22 cellular contexts compared by ENCODE assay signal in the genomic region with DNA sequence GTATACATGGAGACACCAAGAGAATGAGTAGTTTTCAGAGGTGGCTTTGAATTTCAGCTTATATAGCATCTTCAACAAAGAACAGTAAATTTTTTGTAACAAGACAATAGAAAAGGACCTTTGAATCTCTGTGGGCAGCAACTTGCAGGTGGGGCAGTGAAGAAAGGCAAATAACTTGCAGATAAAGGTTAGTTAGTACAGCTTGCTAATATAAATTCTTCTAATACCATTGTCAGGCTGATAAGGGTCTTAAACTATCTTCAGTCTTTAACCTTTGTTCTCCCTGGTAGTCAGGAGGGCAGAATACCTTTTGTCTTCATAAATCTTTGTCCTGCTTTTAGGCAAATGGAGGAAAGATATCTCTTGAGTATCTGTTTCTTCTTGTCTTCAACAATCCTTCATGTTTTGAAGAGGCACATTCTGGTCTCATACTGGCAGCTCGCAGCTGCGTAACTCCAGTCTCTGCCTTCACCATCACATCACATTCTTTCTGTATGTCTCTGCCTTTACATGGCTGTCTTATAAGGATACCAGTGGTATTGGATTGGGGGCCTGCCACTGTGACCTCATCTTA. TPM values are rescaled to one million over a fixed set of nuclear protein-coding genes. Genes with fewer than 3 reads are reported as not detected.
DNase-seq lines count a peak whose midpoint lies in the region; ATAC-seq and TF ChIP-seq lines count a peak whose summit lies in the region.
"Had no signal": no experiment of that assay in that cellular context is flagged by ENCODE, and none has a peak within 500 bp of the region (broad histone marks: within the 10 kb centered on the region; RNA-seq: fewer than 3 reads in every experiment).

No MANE protein-coding gene starts in this region.

- H3K27ac Mint-ChIP-seq in osteocyte (ENCODE audit: unreplicated experiment) = no peak overlapping the region
- H3K27ac Mint-ChIP-seq: activated CD4-positive, alpha-beta memory T cell treated with anti-CD3 and anti-CD28 coated beads for 36 hours; CD4-positive, CD25-positive, alpha-beta regulatory T cell; stimulated activated memory B cell treated with anti-CD40 and anti-IgM and Interleukin-4, amounts not matched to agents 10 μg/mL and 1 μg/mL and 100 μg/mL, for 72 hours had no signal

- no peak overlapping the region for H2AK5ac ChIP-seq in mesendoderm (ENCODE audit: low read length)

- no peak overlapping the region for H2BK120ac ChIP-seq in mesendoderm (ENCODE audit: low read depth, low read length)

- no peak overlapping the region for H3K9ac ChIP-seq in mesendoderm (ENCODE audit: low read length)
- H3K9ac ChIP-seq: parathyroid adenoma had no signal

- ATAC-seq in right cardiac atrium = no peak
- no peak for ATAC-seq in SK-N-SH treated with all-trans-retinoic acid at 6 μM for 48 hours
- ATAC-seq in GM21717 (IDR thresholded peaks at IDR 0.05; ENCODE audit: unreplicated experiment) = no peak

- no peak overlapping the region for H2BK15ac ChIP-seq in mesendoderm (replicated peaks; ENCODE audit: low read depth)

- TF ChIP-seq CTCF in WERI-Rb-1 (IDR thresholded peaks at IDR 0.05; ENCODE audit: low read depth, low read length) (no peak), osteocyte (IDR thresholded peaks at IDR 0.05) (no peak)

- H3K4me1 Mint-ChIP-seq in osteocyte (ENCODE audit: unreplicated experiment) = peaks cover 44% of the 10 kb centered on the region
- H3K4me1 Mint-ChIP-seq: CD4-positive, CD25-positive, alpha-beta regulatory T cell had no signal

- no peak overlapping the region for H3K18ac ChIP-seq in mesendoderm (ENCODE audit: low read length)

- intact Hi-C loops in right cardiac atrium (cut with DNase I) = no loop called here
- intact Hi-C loops in cardiac septum (cut with DNase I) = no loop called here

- no peaks in the 10 kb centered on the region for H3K79me1 ChIP-seq in mesendoderm (ENCODE audit: low read length)

- no peaks in the 10 kb centered on the region for H3K9me3 ChIP-seq in right cardiac atrium (ENCODE audit: control insufficient read depth, low read length)
- H3K9me3 ChIP-seq in WERI-Rb-1 (ENCODE audit: severe bottlenecking) = no peaks in the 10 kb centered on the region
- H3K9me3 ChIP-seq: spleen had no signal

- H3K4me3 Mint-ChIP-seq in osteocyte (ENCODE audit: unreplicated experiment) = no peak overlapping the region
- H3K4me3 Mint-ChIP-seq: activated CD4-positive, alpha-beta memory T cell treated with anti-CD3 and anti-CD28 coated beads for 36 hours; activated T-helper 1 cell treated with anti-CD3 and anti-CD28 coated beads, Interleukin-12 subunit alpha, Interleukin-12 subunit beta, Interleukin-2, Interleukin-4 antibody, amounts not matched to agents 30 ng/mL and 10 ng/mL and 1 ng/mL, durations not matched to agents 14 hours and 24 hours and 36 hours; CD4-positive, CD25-positive, alpha-beta regulatory T cell; stimulated activated memory B cell treated with anti-CD40 and anti-IgM and Interleukin-4, amounts not matched to agents 10 μg/mL and 1 μg/mL and 100 μg/mL, for 72 hours had no signal

- peaks cover 10% of the 10 kb centered on the region for H3K4me1 ChIP-seq in right cardiac atrium (ENCODE audit: control insufficient read depth, insufficient read depth, low read length)
- H3K4me1 ChIP-seq in mesendoderm (ENCODE audit: control insufficient read depth, low read depth, low read length) = peaks cover 4% of the 10 kb centered on the region
- H3K4me1 ChIP-seq: parathyroid adenoma had no signal

- H4K5ac ChIP-seq in mesendoderm (ENCODE audit: low read length) = no peak overlapping the region

- H3K79me2 ChIP-seq in mesendoderm (ENCODE audit: control insufficient read depth, insufficient read depth, low read length) = no peaks in the 10 kb centered on the region
- H3K79me2 ChIP-seq: parathyroid adenoma had no signal

- H3K27me3 ChIP-seq in right cardiac atrium (ENCODE audit: control insufficient read depth, insufficient read depth) = no peaks in the 10 kb centered on the region
- H3K27me3 ChIP-seq in mesendoderm (ENCODE audit: insufficient read depth, low read length, poor library complexity) = no peaks in the 10 kb centered on the region
- no peaks in the 10 kb centered on the region for H3K27me3 ChIP-seq in WERI-Rb-1 (ENCODE audit: insufficient read depth, low read depth, severe bottlenecking)
- H3K27me3 ChIP-seq: spleen had no signal

- no peak overlapping the region for H3K4me3 ChIP-seq in right cardiac atrium (ENCODE audit: low read length)
- no peak overlapping the region for H3K4me3 ChIP-seq in mesendoderm (ENCODE audit: low read length)
- no peak overlapping the region for H3K4me3 ChIP-seq in WERI-Rb-1 (ENCODE audit: low read depth, low read length)
- H3K4me3 ChIP-seq: SK-N-MC, spleen had no signal

- no peak for DNase-seq in right cardiac atrium
- DNase-seq in cardiac septum (ENCODE audit: low spot score) = no peak
- DNase-seq in mesendoderm = peak; percentile 59
- no peak for DNase-seq in WERI-Rb-1
- no peak for DNase-seq in osteocyte (ENCODE audit: extremely low spot score, unreplicated experiment)
- DNase-seq in stimulated activated naive CD4-positive, alpha-beta T cell treated with Interleukin-2 at 50 U/mL for 16 hours (lab: John Stamatoyannopoulos, UW) = no peak
- DNase-seq: ACHN; activated CD4-positive, alpha-beta memory T cell treated with anti-CD3 and anti-CD28 coated beads for 36 hours; caudate nucleus; CD4-positive, CD25-positive, alpha-beta regulatory T cell; DMS79; effector memory CD4-positive, alpha-beta T cell; GOT3; NCI-H1930; NCI-H524; spleen had no signal

- H3K9me3 Mint-ChIP-seq in osteocyte (ENCODE audit: unreplicated experiment) = no peaks in the 10 kb centered on the region
- H3K9me3 Mint-ChIP-seq: activated CD4-positive, alpha-beta memory T cell treated with anti-CD3 and anti-CD28 coated beads for 36 hours; activated T-helper 1 cell treated with anti-CD3 and anti-CD28 coated beads, Interleukin-12 subunit alpha, Interleukin-12 subunit beta, Interleukin-2, Interleukin-4 antibody, amounts not matched to agents 30 ng/mL and 10 ng/mL and 1 ng/mL, durations not matched to agents 14 hours and 24 hours and 36 hours; stimulated activated memory B cell treated with anti-CD40 and anti-IgM and Interleukin-4, amounts not matched to agents 10 μg/mL and 1 μg/mL and 100 μg/mL, for 72 hours had no signal

- H3K36me3 ChIP-seq in mesendoderm (ENCODE audit: control insufficient read depth, insufficient read depth, low read length) (no peaks in the 10 kb centered on the region), WERI-Rb-1 (no peaks in the 10 kb centered on the region)

- no peak overlapping the region for H2BK5ac ChIP-seq in mesendoderm (ENCODE audit: low read length)

- H3K27me3 Mint-ChIP-seq in osteocyte (ENCODE audit: unreplicated experiment) = no peaks in the 10 kb centered on the region

- 97% methylated on average over 2 of the region's 2 CpGs for WGBS in right cardiac atrium
- WGBS in mesendoderm (ENCODE audit: extremely low coverage, insufficient coverage, low lambda C conversion rate) = no CpG with 5 or more reads among the region's 2 CpGs

- no peak overlapping the region for H4K8ac ChIP-seq in mesendoderm (ENCODE audit: low read depth, low read length)

- H3K27ac ChIP-seq in right cardiac atrium (ENCODE audit: low read length) (peak overlapping the region; percentile 43), mesendoderm (ENCODE audit: low read depth, low read length) (no peak overlapping the region), WERI-Rb-1 (no peak overlapping the region)
- H3K27ac ChIP-seq: parathyroid adenoma, SK-N-MC, spleen had no signal

- H3K4me2 ChIP-seq in mesendoderm (ENCODE audit: low read length) = no peak overlapping the region

- H3K23ac ChIP-seq in mesendoderm (ENCODE audit: low read length) = no peak overlapping the region

- H3K56ac ChIP-seq in mesendoderm (ENCODE audit: low read length) = no peak overlapping the region

- no peak overlapping the region for H3K4ac ChIP-seq in mesendoderm (ENCODE audit: low read depth, low read length)

- H3K36me3 Mint-ChIP-seq in osteocyte (ENCODE audit: unreplicated experiment) = no peaks in the 10 kb centered on the region
- H3K36me3 Mint-ChIP-seq: activated CD4-positive, alpha-beta memory T cell treated with anti-CD3 and anti-CD28 coated beads for 36 hours; CD4-positive, CD25-positive, alpha-beta regulatory T cell; stimulated activated memory B cell treated with anti-CD40 and anti-IgM and Interleukin-4, amounts not matched to agents 10 μg/mL and 1 μg/mL and 100 μg/mL, for 72 hours had no signal

TF ChIP-seq in SK-N-SH treated with all-trans-retinoic acid at 6 μM for 48 hours, 23 proteins besides CTCF, POLR2A, EP300 and RAD21:
- TF ChIP-seq, protein P1, sequence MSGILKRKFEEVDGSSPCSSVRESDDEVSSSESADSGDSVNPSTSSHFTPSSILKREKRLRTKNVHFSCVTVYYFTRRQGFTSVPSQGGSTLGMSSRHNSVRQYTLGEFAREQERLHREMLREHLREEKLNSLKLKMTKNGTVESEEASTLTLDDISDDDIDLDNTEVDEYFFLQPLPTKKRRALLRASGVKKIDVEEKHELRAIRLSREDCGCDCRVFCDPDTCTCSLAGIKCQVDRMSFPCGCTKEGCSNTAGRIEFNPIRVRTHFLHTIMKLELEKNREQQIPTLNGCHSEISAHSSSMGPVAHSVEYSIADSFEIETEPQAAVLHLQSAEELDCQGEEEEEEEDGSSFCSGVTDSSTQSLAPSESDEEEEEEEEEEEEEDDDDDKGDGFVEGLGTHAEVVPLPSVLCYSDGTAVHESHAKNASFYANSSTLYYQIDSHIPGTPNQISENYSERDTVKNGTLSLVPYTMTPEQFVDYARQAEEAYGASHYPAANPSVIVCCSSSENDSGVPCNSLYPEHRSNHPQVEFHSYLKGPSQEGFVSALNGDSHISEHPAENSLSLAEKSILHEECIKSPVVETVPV (CRISPR knock-in tag; IDR thresholded peaks at IDR 0.05) = no peak
- TF ChIP-seq ISL1 (CRISPR knock-in tag; IDR thresholded peaks at IDR 0.05) = peak; percentile 36; the same call in 1 of the 2 replicates
- no peak for TF ChIP-seq SNAI2 (CRISPR knock-in tag; IDR thresholded peaks at IDR 0.05)
TF ChIP-seq in SK-N-SH treated with all-trans-retinoic acid at 6 μM for 48 hours: peak in this region for 1.

RNA-seq across cellular contexts. Expression of a gene that starts 16.0 kb away (rescaled TPM):
- total RNA-seq in right cardiac atrium (10 to 100 TPM; 10.9 to 23.0 (median 11.5) TPM), cardiac septum (12.3 TPM), osteocyte (0.97 and 1.0 TPM in 2 replicates)
- 48.1 TPM for polyA plus RNA-seq in right cardiac atrium
- polyA plus RNA-seq in mesendoderm (2013, experiment 1 of 2) = 86.4 TPM
- 94.3 TPM for polyA plus RNA-seq in mesendoderm (2013, experiment 2 of 2)
- total RNA-seq: activated CD4-positive, alpha-beta memory T cell treated with anti-CD3 and anti-CD28 coated beads for 36 hours; CD4-positive, CD25-positive, alpha-beta regulatory T cell had no signal
- polyA plus RNA-seq: CD4-positive, CD25-positive, alpha-beta regulatory T cell had no signal
